13 cellular contexts compared by ENCODE assay signal in genomic region chr3:42053476-42053875, GRCh38. TPM values are rescaled to one million over a fixed set of nuclear protein-coding genes. Genes with fewer than 3 reads are reported as not detected.
DNase-seq lines count a peak whose midpoint lies in the region; ATAC-seq, FAIRE-seq and TF ChIP-seq lines count a peak whose summit lies in the region.
"Had no signal": no experiment of that assay in that cellular context is flagged by ENCODE, and none has a peak within 500 bp of the region (broad histone marks: within the 10 kb centered on the region; RNA-seq: fewer than 3 reads in every experiment).

No MANE protein-coding gene starts in this region.

- H2BK120ac ChIP-seq in H1 (replicated peaks; ENCODE audit: low read depth, low read length): no peak overlapping the region

- H4K91ac ChIP-seq in H1 (replicated peaks; ENCODE audit: insufficient read length, low read length): no peak overlapping the region

- peaks cover 41% of the 10 kb centered on the region for H3K4me1 Mint-ChIP-seq in Calu3 (ENCODE audit: low read depth, unreplicated experiment)

- WGBS in H1 (ENCODE audit: extremely low coverage in 1 of 2, insufficient coverage in 1 of 2, insufficient read length in 1 of 2, insufficient replicate concordance in 2 of 2, low coverage in 1 of 2, low lambda C conversion rate in 2 of 2, missing lambda C conversion rate in 1 of 2), 2 experiments: 99% methylated on average over 7 of the region's 7 CpGs; no CpG with 5 or more reads in 1 of the 2 experiments
- WGBS in lung, 2 donors: 72 to 88% methylated on average over 7 of the region's 7 CpGs

- POLR2A ChIA-PET in H1 (lab: Charles Lee; ENCODE audit: partially characterized antibody): interaction anchor here (0.9 kb wide), 1 partner anchor 10 kb away, joined by 3 read pairs; no protein-coding TSS in a partner anchor

- no peak overlapping the region for H4K5ac ChIP-seq in H1 (ENCODE audit: insufficient read length, low read depth, low read length)

- TF ChIP-seq EP300 in H1 (IDR thresholded peaks at IDR 0.05; ENCODE audit: borderline replicate concordance in 1 of 2, low read depth in 2 of 2, low read length in 2 of 2): no peak

- H3K4me2 ChIP-seq in H1 (ENCODE audit: insufficient read depth in 1 of 2, low read depth in 2 of 2, low read length in 2 of 2): peak overlapping the region in 1 of 2 experiments; percentile 36; a peak in 1 of 4 replicates

- H2BK15ac ChIP-seq in H1 (ENCODE audit: low read length): no peak overlapping the region

- H3K27ac ChIP-seq in H1 (ENCODE audit: low read depth, low read length): no peak overlapping the region
- peak overlapping the region; percentile 69 to 82 for H3K27ac ChIP-seq in lung (ENCODE audit: low read depth in 1 of 2, low read length in 1 of 2)
- H3K27ac ChIP-seq in skeletal muscle tissue (ENCODE audit: low read depth, low read length): peak overlapping the region; percentile 79
- H3K27ac ChIP-seq: SJCRH30 had no signal

- no peaks in the 10 kb centered on the region for H3K27me3 Mint-ChIP-seq in Calu3 (ENCODE audit: unreplicated experiment)

- no peak overlapping the region; a peak in 1 of 7 replicates for H3K9ac ChIP-seq in H1 (replicated peaks in 1 of 4; ENCODE audit: extremely low read depth in 1 of 4, low read depth in 3 of 4, low read length in 3 of 4)
- peak overlapping the region in 2 of 3 donors; percentile 41 to 55 for H3K9ac ChIP-seq in skeletal muscle tissue (ENCODE audit: low read depth in 1 of 3, low read length in 3 of 3)

- H3K36me3 Mint-ChIP-seq in Calu3 (ENCODE audit: insufficient read depth, unreplicated experiment): no peaks in the 10 kb centered on the region

- FAIRE-seq in H1 (lab: Jason Lieb, UNC): no peak

- H3K4ac ChIP-seq in H1 (replicated peaks; ENCODE audit: insufficient read length, low read depth, low read length): peak overlapping the region; percentile 41

- H3K4me1 ChIP-seq in H1 (replicated peaks in 1 of 4; ENCODE audit: control insufficient read depth in 3 of 4, insufficient read depth in 4 of 4, low read length in 3 of 4) (peaks cover 11 to 34% (median 28%) of the 10 kb centered on the region in 4 experiments), lung (ENCODE audit: control insufficient read depth in 2 of 2, insufficient read depth in 2 of 2, low read length in 2 of 2) (peaks cover 20 to 41% of the 10 kb centered on the region in 2 donors), skeletal muscle tissue (ENCODE audit: control insufficient read depth in 3 of 3, insufficient read depth in 3 of 3, low read length in 3 of 3) (peaks cover 53 to 59% (median 56%) of the 10 kb centered on the region in 3 donors)
- H3K4me1 ChIP-seq: SJCRH30 had no signal

- no peak for TF ChIP-seq RAD21 in H1 (IDR thresholded peaks at IDR 0.05 in 1 of 2, conservative IDR thresholded peaks at IDR 0.05 in 1 of 2; ENCODE audit: low read depth in 2 of 2, low read length in 2 of 2)

- H3K9me3 Mint-ChIP-seq in Calu3 (ENCODE audit: low read depth, unreplicated experiment): no peaks in the 10 kb centered on the region
- H3K9me3 Mint-ChIP-seq: activated T-helper 2 cell treated with anti-CD3 and anti-CD28 coated beads, Interferon-gamma antibody, Interleukin-2, Interleukin-4, amounts not matched to agents 10 μg/mL and 5 μg/mL and 100 μg/mL, durations not matched to agents 14 hours and 24 hours and 36 hours had no signal

- no peak overlapping the region for H2BK20ac ChIP-seq in H1 (ENCODE audit: low read length)

- H3K23me2 ChIP-seq in H1 (ENCODE audit: low read depth, low read length): no peaks in the 10 kb centered on the region

- peak overlapping the region; percentile 29 for H3K4me3 Mint-ChIP-seq in Calu3 (ENCODE audit: low read depth, unreplicated experiment)

- no peaks in the 10 kb centered on the region for H3K9me3 ChIP-seq in H1 (ENCODE audit: insufficient read depth in 2 of 2, low read depth in 1 of 2, low read length in 1 of 2)
- no peaks in the 10 kb centered on the region for H3K9me3 ChIP-seq in lung (ENCODE audit: control insufficient read depth in 2 of 2, insufficient read depth in 1 of 2, low read length in 1 of 2)
- H3K9me3 ChIP-seq in skeletal muscle tissue (ENCODE audit: control insufficient read depth in 3 of 3, low read length in 3 of 3): no peaks in the 10 kb centered on the region
- H3K9me3 ChIP-seq: SJCRH30 had no signal

- no peak overlapping the region; the same call in 1 of the 2 replicates for H3K18ac ChIP-seq in H1 (ENCODE audit: extremely low read depth, low read length)

- H3K27me3 ChIP-seq in H1 (replicated peaks in 1 of 4; ENCODE audit: control insufficient read depth in 3 of 4, extremely low read depth in 1 of 4, insufficient read depth in 3 of 4, low read length in 3 of 4) (no peaks in the 10 kb centered on the region), lung (ENCODE audit: control insufficient read depth, insufficient read depth) (no peaks in the 10 kb centered on the region), skeletal muscle tissue (ENCODE audit: control insufficient read depth in 3 of 3, insufficient read depth in 3 of 3, low read length in 3 of 3) (no peaks in the 10 kb centered on the region)
- H3K27me3 ChIP-seq: SJCRH30 had no signal

- H3K79me2 ChIP-seq in H1 (ENCODE audit: control insufficient read depth in 1 of 2, insufficient read depth in 2 of 2, low read length in 2 of 2): peaks cover 0 to 70% of the 10 kb centered on the region in 2 experiments; a peak in 3 of 4 replicates

- H4K8ac ChIP-seq in H1 (ENCODE audit: extremely low read depth, insufficient read depth, low read length): no peak overlapping the region; the same call in 1 of the 2 replicates

- no peak overlapping the region for H3K4me3 ChIP-seq in H1 (ENCODE audit: extremely low read depth in 1 of 4, insufficient read depth in 2 of 4, low read depth in 3 of 4, low read length in 4 of 4)
- no peak overlapping the region for H3K4me3 ChIP-seq in lung
- H3K4me3 ChIP-seq in skeletal muscle tissue (ENCODE audit: low read length in 3 of 3): peak overlapping the region in 2 of 3 donors; percentile 23 to 42
- H3K4me3 ChIP-seq: SJCRH30 had no signal

- no peak overlapping the region for H2AFZ ChIP-seq in H1 (ENCODE audit: low read length)

- ATAC-seq in lung (ENCODE audit: insufficient read depth, low FRiP score): no peak
- ATAC-seq in GM21528 (IDR thresholded peaks at IDR 0.05; ENCODE audit: low FRiP score, unreplicated experiment): no peak

- H3K36me3 ChIP-seq in H1 (ENCODE audit: control insufficient read depth in 2 of 4, insufficient read depth in 4 of 4, low read length in 3 of 4) (no peaks in the 10 kb centered on the region), lung (ENCODE audit: control insufficient read depth in 2 of 2, insufficient read depth in 2 of 2, low read length in 2 of 2) (no peaks in the 10 kb centered on the region), skeletal muscle tissue (ENCODE audit: control insufficient read depth in 3 of 3, insufficient read depth in 3 of 3, low read length in 3 of 3) (no peaks in the 10 kb centered on the region)
- H3K36me3 ChIP-seq: SJCRH30 had no signal

- CTCF ChIA-PET in Calu3 (lab: Charles Lee): interaction anchor here (0.6 to 2.0 kb wide), 3 partner anchors 17 to 64 kb away, joined by 3 to 7 read pairs (median 4); no protein-coding TSS in a partner anchor
- CTCF ChIA-PET in H1 (lab: Charles Lee; ENCODE audit: partially characterized antibody): interaction anchor here (1.3 to 2.2 kb wide), 5 partner anchors 8 to 138 kb away, joined by 3 to 7 read pairs (median 6); no protein-coding TSS in a partner anchor

- H3K27ac Mint-ChIP-seq in Calu3 (ENCODE audit: unreplicated experiment): peak overlapping the region; percentile 68
- H3K27ac Mint-ChIP-seq: activated T-helper 2 cell treated with anti-CD3 and anti-CD28 coated beads, Interferon-gamma antibody, Interleukin-2, Interleukin-4, amounts not matched to agents 10 μg/mL and 5 μg/mL and 100 μg/mL, durations not matched to agents 14 hours and 24 hours and 36 hours had no signal

- no TSS peak for BruUV-seq in Calu3 (replicated peaks; lab: Mats Ljungman, UMichigan)

- no peak overlapping the region for H3K14ac ChIP-seq in H1 (ENCODE audit: insufficient read length)

- peaks cover 3% of the 10 kb centered on the region; the same call in 1 of the 2 replicates for H3K79me1 ChIP-seq in H1 (ENCODE audit: low read depth, low read length)

- no peak overlapping the region for H3K23ac ChIP-seq in H1 (ENCODE audit: insufficient read length)

- no peak for TF ChIP-seq POLR2A in H1 (IDR thresholded peaks at IDR 0.05; ENCODE audit: control extremely low read depth in 1 of 2, low read depth in 2 of 2, low read length in 2 of 2)

- H2BK12ac ChIP-seq in H1 (ENCODE audit: low read depth, low read length): peak overlapping the region; percentile 72; the same call in 1 of the 2 replicates

- peak overlapping the region; percentile 59; the same call in 1 of the 2 replicates for H2AK5ac ChIP-seq in H1 (ENCODE audit: low read depth, low read length)

- no peak overlapping the region for H3K56ac ChIP-seq in H1 (replicated peaks; ENCODE audit: insufficient read length, low read depth, low read length)

- no peak for TF ChIP-seq CTCF in Calu3 (IDR thresholded peaks at IDR 0.05; ENCODE audit: unreplicated experiment)
- TF ChIP-seq CTCF in H1 (IDR thresholded peaks at IDR 0.05; ENCODE audit: control extremely low read depth in 1 of 3, insufficient read depth in 1 of 3, low read depth in 1 of 3, low read length in 3 of 3): no peak
- TF ChIP-seq CTCF in lung (IDR thresholded peaks at IDR 0.05; ENCODE audit: control extremely low read depth, extremely low read depth): no peak

- no peak for DNase-seq in Calu3
- no peak for DNase-seq in H1 (ENCODE audit: low read depth in 1 of 2, low spot score in 2 of 2)
- DNase-seq in lung (ENCODE audit: low spot score): no peak
- no peak for DNase-seq in NCI-H146 treated with DMSO at 0.1 percent for 48 hours (lab: John Stamatoyannopoulos, UW; ENCODE audit: unreplicated experiment)
- no peak for DNase-seq in GF-D8 (lab: John Stamatoyannopoulos, UW)
- DNase-seq in COLO829 (ENCODE audit: low spot score): no peak
- DNase-seq: cerebellar nuclear complex; NCI-H748 treated with DMSO at 0.1 percent for 48 hours; stimulated activated CD8-positive, alpha-beta memory T cell treated with anti-CD3 and anti-CD28 coated beads, Interleukin-4, amount 100 ng/mL, for 48 hours had no signal

- H4K20me1 ChIP-seq in H1 (replicated peaks in 1 of 2; ENCODE audit: control insufficient read depth in 1 of 2, insufficient read depth in 2 of 2, low read length in 2 of 2): no peaks in the 10 kb centered on the region

- peak overlapping the region; percentile 36; the same call in 1 of the 2 replicates for H2BK5ac ChIP-seq in H1 (ENCODE audit: low read depth, low read length)

- intact Hi-C loops in Calu3 (cut with micrococcal nuclease; ENCODE audit: unreplicated experiment): no loop called here

RNA-seq across cellular contexts. Expression of gene TRAK1, which starts 37.7 kb away (rescaled TPM):
- total RNA-seq in Calu3 (2022) (89.9 and 108 TPM in 2 replicates), lung (10 to 100 TPM; 45.3 to 65.4 TPM), skeletal muscle tissue (57.9 TPM)
- total RNA-seq in H1 (2021; fragmentation: NEBNext Ultra II Directional; extraction: Animal tissue kit (Norgen Biotek cat#: 25700)): 32.7 and 35.4 TPM in 2 replicates
- polyA plus RNA-seq in H1 (2011; rRNA removed) (21.3 and 25.8 TPM in 2 replicates), lung (10 to 100 TPM; 18.2 to 19.6 TPM)
- polyA plus RNA-seq in H1 (2011; cell fraction: cytosol; rRNA removed): 23.4 TPM
- polyA plus RNA-seq in H1 (2011; cell fraction: nucleus; rRNA removed): 39.0 TPM
- polyA plus RNA-seq in H1 (2012, experiment 1 of 2): 21.0 to 24.1 TPM (median 22.8 TPM) in 4 replicates
- polyA plus RNA-seq in H1 (2012, experiment 2 of 2): 7.7 TPM
- polyA plus RNA-seq in H1 (2013, experiment 1 of 2): 18.1 TPM
- 18.5 TPM for polyA plus RNA-seq in H1 (2013, experiment 2 of 2)
- polyA minus RNA-seq in H1 (2011; rRNA and poly(A)+ RNA removed): 36.0 and 42.3 TPM in 2 replicates
- 29.4 TPM for polyA minus RNA-seq in H1 (2011; cell fraction: cytosol; rRNA and poly(A)+ RNA removed)
- polyA minus RNA-seq in H1 (2011; cell fraction: nucleus; rRNA and poly(A)+ RNA removed): 33.6 TPM

Comparison
In these comparisons a context has a peak if more than half of its experiments do, and no peak if none do; other contexts are left out.
1. H3K4me3 ChIP-seq: peak in skeletal muscle tissue (2 of 3); none in H1 (0 of 4) and lung (single experiment).
2. H3K9ac ChIP-seq: peak in skeletal muscle tissue (2 of 3); none in H1 (0 of 4).